In genomic region chr12:13559318-13559978, GRCh38 we compare ENCODE assay signal across 28 cellular contexts.
DNase-seq lines count a peak whose midpoint lies in the region; ATAC-seq, FAIRE-seq and TF ChIP-seq lines count a peak whose summit lies in the region.
"Had no signal": no experiment of that assay in that cellular context is flagged by ENCODE, and none has a peak within 500 bp of the region (broad histone marks: within the 10 kb centered on the region; RNA-seq: fewer than 3 reads in every experiment).

No MANE protein-coding gene starts in this region.

- H3K27me3 ChIP-seq in body of pancreas (no peaks in the 10 kb centered on the region), small intestine (ENCODE audit: control insufficient read depth in 2 of 2, insufficient read depth in 2 of 2, low read length in 2 of 2) (no peaks in the 10 kb centered on the region)
- H3K27me3 ChIP-seq: esophagus squamous epithelium, gastrocnemius medialis, MG63, neutrophil, sigmoid colon had no signal

- ATAC-seq in body of pancreas = peak; percentile 63
- ATAC-seq in GM18502 (IDR thresholded peaks at IDR 0.05; ENCODE audit: poor library complexity, unreplicated experiment) = no peak
- ATAC-seq: activated CD8-positive, alpha-beta T cell treated with anti-CD3 and anti-CD28 coated beads for 36 hours; gastrocnemius medialis; SK-N-SH treated with all-trans-retinoic acid at 6 μM for 48 hours had no signal

- H3K4me3 ChIP-seq in body of pancreas (no peak overlapping the region), small intestine (ENCODE audit: low read depth in 1 of 2, low read length in 2 of 2) (no peak overlapping the region)
- H3K4me3 ChIP-seq: esophagus squamous epithelium, gastrocnemius medialis, MG63, sigmoid colon had no signal

- WGBS in body of pancreas, 2 donors = 29 to 30% methylated on average over 8 of the region's 8 CpGs
- WGBS in small intestine, 3 donors = 16 to 52% (median 40%) methylated on average over 8 of the region's 8 CpGs

- H3K27ac ChIP-seq in body of pancreas (no peak overlapping the region), small intestine (ENCODE audit: low read depth in 1 of 2, low read length in 1 of 2) (no peak overlapping the region)
- H3K27ac ChIP-seq: 22Rv1, esophagus squamous epithelium, gastrocnemius medialis, neutrophil, sigmoid colon had no signal

- FAIRE-seq in small intestine (lab: Jason Lieb, UNC) = no peak

- H3K4me1 ChIP-seq in body of pancreas (peaks cover 12% of the 10 kb centered on the region), small intestine (ENCODE audit: control insufficient read depth in 2 of 2, insufficient read depth in 1 of 2, low read depth in 1 of 2, low read length in 1 of 2) (peaks cover 0 to 3% of the 10 kb centered on the region in 2 donors)
- H3K4me1 ChIP-seq: esophagus squamous epithelium, gastrocnemius medialis, sigmoid colon had no signal

- TF ChIP-seq CTCF in body of pancreas (IDR thresholded peaks at IDR 0.05) = no peak

- H3K36me3 ChIP-seq in body of pancreas (replicated peaks in 1 of 2; ENCODE audit: insufficient read depth in 1 of 2, low read depth in 2 of 2) (no peaks in the 10 kb centered on the region), small intestine (ENCODE audit: control insufficient read depth in 2 of 2, insufficient read depth in 2 of 2, low read length in 2 of 2) (no peaks in the 10 kb centered on the region)
- H3K36me3 ChIP-seq: esophagus squamous epithelium, gastrocnemius medialis, MG63, neutrophil, sigmoid colon had no signal

- H3K9me3 ChIP-seq in body of pancreas (no peaks in the 10 kb centered on the region), small intestine (ENCODE audit: control insufficient read depth, low read depth) (no peaks in the 10 kb centered on the region)
- H3K9me3 ChIP-seq: esophagus squamous epithelium, gastrocnemius medialis, MG63, neutrophil, sigmoid colon had no signal

- DNase-seq in DMS53 (lab: John Stamatoyannopoulos, UW) (peak; percentile 14), DMS53 treated with DMSO at 0.1 percent for 48 hours (lab: John Stamatoyannopoulos, UW; ENCODE audit: unreplicated experiment) (no peak), NCI-H1092 treated with DMSO at 0.1 percent for 48 hours (lab: John Stamatoyannopoulos, UW) (peak; percentile 85), body of pancreas (peak; percentile 64 to 78 (median 72)), small intestine (peak; percentile 30), HUDEP-2 (lab: John Stamatoyannopoulos, UW; ENCODE audit: unreplicated experiment in 76 of 76) (no peak)
- no peak for DNase-seq in stimulated activated CD4-positive, alpha-beta T cell treated with anti-CD3 and anti-CD28 coated beads, Interleukin-12 subunit alpha, Interleukin-12 subunit beta, amount 100 ng/mL, for 4 hours
- DNase-seq: activated CD8-positive, alpha-beta T cell treated with anti-CD3 and anti-CD28 coated beads for 36 hours; activated effector memory CD4-positive, alpha-beta T cell treated with anti-CD3 and anti-CD28 coated beads, Interleukin-2, amount 50 U/mL, for 16 hours; activated naive CD8-positive, alpha-beta T cell treated with anti-CD3 and anti-CD28 coated beads for 36 hours; aorta; caudate nucleus; dermis blood vessel endothelial cell; esophagus squamous epithelium; gastrocnemius medialis; H7; MG63; NCI-H1436; NCI-H2171; NCI-H774; sigmoid colon; stimulated activated CD4-positive, alpha-beta T cell treated with anti-CD3 and anti-CD28 coated beads, Interleukin-15, amount 100 ng/mL, for 24 hours; stimulated activated naive CD4-positive, alpha-beta T cell; T-helper 2 cell had no signal

- intact Hi-C loops in body of pancreas (cut with DNase I) = no loop called here

- TF ChIP-seq POLR2A in body of pancreas (IDR thresholded peaks at IDR 0.05) = no peak

Comparison
In these comparisons a context has a peak if more than half of its experiments do, and no peak if none do; other contexts are left out.
1. DNase-seq: peak in DMS53 (single experiment), NCI-H1092 treated with DMSO at 0.1 percent for 48 hours (single experiment), body of pancreas (4 of 4) and small intestine (single experiment); none in DMS53 treated with DMSO at 0.1 percent for 48 hours (single experiment), HUDEP-2 (0 of 76) and stimulated activated CD4-positive, alpha-beta T cell treated with anti-CD3 and anti-CD28 coated beads, Interleukin-12 subunit alpha, Interleukin-12 subunit beta, amount 100 ng/mL, for 4 hours (single experiment).